In the genomic region with DNA sequence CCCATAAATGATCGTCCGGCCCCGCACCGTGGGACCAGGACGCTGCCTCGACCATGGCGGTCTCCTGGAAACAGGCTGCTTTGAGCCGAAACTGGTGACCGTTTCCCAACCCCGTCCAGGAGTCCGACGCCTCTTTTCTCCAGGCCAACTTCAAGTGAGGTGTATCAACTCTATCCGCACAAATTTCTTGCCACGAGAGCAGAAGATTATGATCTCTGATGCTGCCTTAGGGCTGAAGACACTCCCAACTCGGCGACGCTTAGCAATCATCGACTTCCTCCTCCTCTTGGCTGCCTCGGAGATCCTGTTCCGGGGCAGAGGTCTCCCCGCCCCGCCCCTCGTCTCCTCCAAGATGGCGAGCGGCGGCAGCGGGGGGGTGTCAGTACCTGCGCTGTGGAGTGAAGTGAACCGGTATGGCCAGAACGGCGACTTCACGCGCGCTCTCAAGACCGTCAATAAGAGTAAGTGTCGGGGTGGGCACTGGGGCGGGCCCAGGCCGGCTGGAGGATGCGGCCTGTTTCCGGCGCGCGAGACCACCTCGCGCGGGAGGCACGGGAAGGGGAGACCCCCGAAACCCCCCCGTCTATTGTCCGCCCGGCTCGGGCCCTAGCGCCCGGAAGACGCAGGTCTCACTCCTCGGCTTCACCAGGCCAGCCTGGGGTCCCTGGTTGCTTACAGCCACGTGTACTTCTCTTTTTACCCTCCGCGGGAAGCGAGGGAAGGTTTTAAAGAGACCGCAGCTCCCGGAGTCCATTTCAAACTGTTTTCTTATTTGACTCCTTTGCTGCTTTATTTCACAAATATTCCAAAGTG, we compare ENCODE assay signal across 1 cellular context.
A peak's percentile ranks its signal among the peaks of the same experiment; 100 is the strongest.
TF ChIP-seq lines count a peak whose summit lies in the region.

SRP72 (plus strand) TSS at position 334 of the 813 bp plus-strand sequence; CDS start at position 353, 19 bp downstream.

TF ChIP-seq in HepG2, 621 proteins besides CTCF, POLR2A, EP300 and RAD21 (continued from another document and continues in another):
- TF ChIP-seq ZNF33A (CRISPR knock-in tag; IDR thresholded peaks at IDR 0.05; ENCODE audit: borderline replicate concordance) (no peak), KLF13 (CRISPR knock-in tag; IDR thresholded peaks at IDR 0.05) (no peak), ZNF576 (CRISPR knock-in tag; IDR thresholded peaks at IDR 0.05) (no peak), RFX1 (IDR thresholded peaks at IDR 0.05) (no peak), MXI1 (IDR thresholded peaks at IDR 0.05; ENCODE audit: borderline replicate concordance, low read depth, low read length) (peak; percentile 45; the same call in 1 of the 3 replicates), REXO4 (CRISPR knock-in tag; IDR thresholded peaks at IDR 0.05; ENCODE audit: borderline replicate concordance) (no peak), ZNF747 (CRISPR knock-in tag; IDR thresholded peaks at IDR 0.05; ENCODE audit: borderline replicate concordance) (no peak), GABPA (IDR thresholded peaks at IDR 0.05; ENCODE audit: low read depth, low read length) (peak; percentile 88), GABPA (CRISPR knock-in tag; IDR thresholded peaks at IDR 0.05; ENCODE audit: low read depth) (peak; percentile 97), NR2C2 (CRISPR knock-in tag; IDR thresholded peaks at IDR 0.05; ENCODE audit: borderline replicate concordance) (peak; percentile 99), NFIB (CRISPR knock-in tag; IDR thresholded peaks at IDR 0.05; ENCODE audit: borderline replicate concordance) (no peak), ZNF33B (CRISPR knock-in tag; IDR thresholded peaks at IDR 0.05) (no peak), MTF2 (CRISPR knock-in tag; IDR thresholded peaks at IDR 0.05; ENCODE audit: borderline replicate concordance) (no peak), HOXA5 (CRISPR knock-in tag; IDR thresholded peaks at IDR 0.05) (no peak), NFRKB (IDR thresholded peaks at IDR 0.05) (0 out of 2 replicates have a peak, but pooled peaks have one; percentile 39), CEBPZ (IDR thresholded peaks at IDR 0.05; ENCODE audit: low read length) (no peak), CCAR2 (optimal IDR thresholded peaks at IDR 0.05; ENCODE audit: low read depth, low read length) (peak; percentile 33), FOXC1 (CRISPR knock-in tag; IDR thresholded peaks at IDR 0.05; ENCODE audit: borderline replicate concordance) (no peak), BHLHE40 (IDR thresholded peaks at IDR 0.05; ENCODE audit: low read length) (no peak), MLLT10 (CRISPR knock-in tag; IDR thresholded peaks at IDR 0.05) (no peak), TAF1 (CRISPR knock-in tag; IDR thresholded peaks at IDR 0.05) (peak; percentile 97), ZNF713 (CRISPR knock-in tag; IDR thresholded peaks at IDR 0.05) (0 out of 2 replicates have a peak, but pooled peaks have one; percentile 65), ZFY (CRISPR knock-in tag; IDR thresholded peaks at IDR 0.05) (peak; percentile 71; the same call in 1 of the 2 replicates), JUN (CRISPR knock-in tag; IDR thresholded peaks at IDR 0.05) (no peak), KLF9 (CRISPR knock-in tag; IDR thresholded peaks at IDR 0.05; ENCODE audit: low read depth) (0 out of 2 replicates have a peak, but pooled peaks have one; percentile 47), CHD2 (IDR thresholded peaks at IDR 0.05; ENCODE audit: low read depth, low read length) (no peak), ZNF432 (CRISPR knock-in tag; IDR thresholded peaks at IDR 0.05; ENCODE audit: borderline replicate concordance) (no peak), ZNF263 (CRISPR knock-in tag; IDR thresholded peaks at IDR 0.05) (no peak), DBP (CRISPR knock-in tag; IDR thresholded peaks at IDR 0.05; ENCODE audit: not compliant biosample characterization) (no peak), ZNF547 (CRISPR knock-in tag; IDR thresholded peaks at IDR 0.05) (peak; percentile 28; the same call in 1 of the 2 replicates), SRF (IDR thresholded peaks at IDR 0.05; ENCODE audit: low read depth, low read length) (no peak), ZNF501 (CRISPR knock-in tag; IDR thresholded peaks at IDR 0.05) (peak; percentile 48; the same call in 1 of the 2 replicates), HNF1B (CRISPR knock-in tag; IDR thresholded peaks at IDR 0.05) (peak; percentile 16; the same call in 1 of the 2 replicates), PPARG (CRISPR knock-in tag; conservative IDR thresholded peaks at IDR 0.05) (no peak), ZNF317 (CRISPR knock-in tag; IDR thresholded peaks at IDR 0.05) (0 out of 2 replicates have a peak, but pooled peaks have one; percentile 52), SMAD1 (CRISPR knock-in tag; IDR thresholded peaks at IDR 0.05; ENCODE audit: borderline replicate concordance, low read depth) (no peak), MED1 (CRISPR knock-in tag; IDR thresholded peaks at IDR 0.05) (peak; percentile 43), HOXD1 (CRISPR knock-in tag; IDR thresholded peaks at IDR 0.05) (no peak), ZNF496 (CRISPR knock-in tag; IDR thresholded peaks at IDR 0.05; ENCODE audit: insufficient replicate concordance) (no peak), MAZ (IDR thresholded peaks at IDR 0.05; ENCODE audit: borderline replicate concordance, low read depth, low read length) (no peak), MAZ (CRISPR knock-in tag; IDR thresholded peaks at IDR 0.05; ENCODE audit: low read depth) (no peak), ZNF354B (CRISPR knock-in tag; IDR thresholded peaks at IDR 0.05) (no peak), PAF1 (CRISPR knock-in tag; IDR thresholded peaks at IDR 0.05) (no peak), SRSF1 (optimal IDR thresholded peaks at IDR 0.05; ENCODE audit: low read depth, low read length) (peak; percentile 31), ZNF746 (CRISPR knock-in tag; IDR thresholded peaks at IDR 0.05) (no peak), TEF (CRISPR knock-in tag; IDR thresholded peaks at IDR 0.05) (no peak), HES4 (CRISPR knock-in tag; IDR thresholded peaks at IDR 0.05; ENCODE audit: borderline replicate concordance) (no peak), MYC (CRISPR knock-in tag; IDR thresholded peaks at IDR 0.05; ENCODE audit: borderline replicate concordance) (peak; percentile 58), TBL1XR1 (IDR thresholded peaks at IDR 0.05; ENCODE audit: borderline replicate concordance, low read length, partially characterized antibody) (no peak)
- TF ChIP-seq, protein P1, sequence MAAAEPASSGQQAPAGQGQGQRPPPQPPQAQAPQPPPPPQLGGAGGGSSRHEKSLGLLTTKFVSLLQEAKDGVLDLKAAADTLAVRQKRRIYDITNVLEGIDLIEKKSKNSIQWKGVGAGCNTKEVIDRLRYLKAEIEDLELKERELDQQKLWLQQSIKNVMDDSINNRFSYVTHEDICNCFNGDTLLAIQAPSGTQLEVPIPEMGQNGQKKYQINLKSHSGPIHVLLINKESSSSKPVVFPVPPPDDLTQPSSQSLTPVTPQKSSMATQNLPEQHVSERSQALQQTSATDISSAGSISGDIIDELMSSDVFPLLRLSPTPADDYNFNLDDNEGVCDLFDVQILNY (CRISPR knock-in tag; conservative IDR thresholded peaks at IDR 0.05) = no peak
- TF ChIP-seq, protein P2, sequence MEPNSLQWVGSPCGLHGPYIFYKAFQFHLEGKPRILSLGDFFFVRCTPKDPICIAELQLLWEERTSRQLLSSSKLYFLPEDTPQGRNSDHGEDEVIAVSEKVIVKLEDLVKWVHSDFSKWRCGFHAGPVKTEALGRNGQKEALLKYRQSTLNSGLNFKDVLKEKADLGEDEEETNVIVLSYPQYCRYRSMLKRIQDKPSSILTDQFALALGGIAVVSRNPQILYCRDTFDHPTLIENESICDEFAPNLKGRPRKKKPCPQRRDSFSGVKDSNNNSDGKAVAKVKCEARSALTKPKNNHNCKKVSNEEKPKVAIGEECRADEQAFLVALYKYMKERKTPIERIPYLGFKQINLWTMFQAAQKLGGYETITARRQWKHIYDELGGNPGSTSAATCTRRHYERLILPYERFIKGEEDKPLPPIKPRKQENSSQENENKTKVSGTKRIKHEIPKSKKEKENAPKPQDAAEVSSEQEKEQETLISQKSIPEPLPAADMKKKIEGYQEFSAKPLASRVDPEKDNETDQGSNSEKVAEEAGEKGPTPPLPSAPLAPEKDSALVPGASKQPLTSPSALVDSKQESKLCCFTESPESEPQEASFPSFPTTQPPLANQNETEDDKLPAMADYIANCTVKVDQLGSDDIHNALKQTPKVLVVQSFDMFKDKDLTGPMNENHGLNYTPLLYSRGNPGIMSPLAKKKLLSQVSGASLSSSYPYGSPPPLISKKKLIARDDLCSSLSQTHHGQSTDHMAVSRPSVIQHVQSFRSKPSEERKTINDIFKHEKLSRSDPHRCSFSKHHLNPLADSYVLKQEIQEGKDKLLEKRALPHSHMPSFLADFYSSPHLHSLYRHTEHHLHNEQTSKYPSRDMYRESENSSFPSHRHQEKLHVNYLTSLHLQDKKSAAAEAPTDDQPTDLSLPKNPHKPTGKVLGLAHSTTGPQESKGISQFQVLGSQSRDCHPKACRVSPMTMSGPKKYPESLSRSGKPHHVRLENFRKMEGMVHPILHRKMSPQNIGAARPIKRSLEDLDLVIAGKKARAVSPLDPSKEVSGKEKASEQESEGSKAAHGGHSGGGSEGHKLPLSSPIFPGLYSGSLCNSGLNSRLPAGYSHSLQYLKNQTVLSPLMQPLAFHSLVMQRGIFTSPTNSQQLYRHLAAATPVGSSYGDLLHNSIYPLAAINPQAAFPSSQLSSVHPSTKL (CRISPR knock-in tag; IDR thresholded peaks at IDR 0.05) = peak; percentile 26; the same call in 1 of the 2 replicates
